ENCODE assay signal across 9 cellular contexts in genomic region chr17:82882715-82883446, GRCh38. TPM values are rescaled to one million over a fixed set of nuclear protein-coding genes. Genes with fewer than 3 reads are reported as not detected.
DNase-seq lines count a peak whose midpoint lies in the region; FAIRE-seq and TF ChIP-seq lines count a peak whose summit lies in the region.
"Had no signal": no experiment of that assay in that cellular context is flagged by ENCODE, and none has a peak within 500 bp of the region (broad histone marks: within the 10 kb centered on the region; RNA-seq: fewer than 3 reads in every experiment).

No MANE protein-coding gene starts in this region.

- H3K9me3 ChIP-seq in BE2C = no peaks in the 10 kb centered on the region; the same call in 1 of the 2 replicates
- H3K9me3 ChIP-seq: SJSA1 had no signal

- intact Hi-C loops in activated T-helper 1 cell treated with anti-CD3 and anti-CD28 coated beads, Interleukin-12 subunit alpha, Interleukin-12 subunit beta, Interleukin-2, Interleukin-4 antibody, amounts not matched to agents 30 ng/mL and 10 ng/mL and 1 ng/mL, durations not matched to agents 14 hours and 24 hours and 36 hours (cut with micrococcal nuclease) = no loop called here

- H3K9me3 Mint-ChIP-seq in activated T-helper 1 cell treated with anti-CD3 and anti-CD28 coated beads, Interleukin-12 subunit alpha, Interleukin-12 subunit beta, Interleukin-2, Interleukin-4 antibody, amounts not matched to agents 30 ng/mL and 10 ng/mL and 1 ng/mL, durations not matched to agents 14 hours and 24 hours and 36 hours = no peaks in the 10 kb centered on the region
- no peaks in the 10 kb centered on the region for H3K9me3 Mint-ChIP-seq in chondrocyte (ENCODE audit: low read depth)

- no peak for DNase-seq in RWPE1 (ENCODE audit: low spot score)
- peak; percentile 64 for DNase-seq in activated T-helper 1 cell treated with anti-CD3 and anti-CD28 coated beads, Interleukin-12 subunit alpha, Interleukin-12 subunit beta, Interleukin-2, Interleukin-4 antibody, amounts not matched to agents 30 ng/mL and 10 ng/mL and 1 ng/mL, durations not matched to agents 14 hours and 24 hours and 36 hours (ENCODE audit: low spot score)
- DNase-seq in mucosa of gallbladder (ENCODE audit: low spot score) = peak; percentile 77
- peak; percentile 70 for DNase-seq in stimulated activated naive CD4-positive, alpha-beta T cell treated with Interleukin-2 at 50 U/mL for 16 hours (lab: John Stamatoyannopoulos, UW)
- no peak for DNase-seq in A172 (ENCODE audit: low spot score)
- no peak for DNase-seq in BE2C
- no peak for DNase-seq in frontal cortex (ENCODE audit: low spot score in 2 of 2)
- no peak for DNase-seq in chondrocyte (ENCODE audit: low spot score)

- H3K36me3 Mint-ChIP-seq in activated T-helper 1 cell treated with anti-CD3 and anti-CD28 coated beads, Interleukin-12 subunit alpha, Interleukin-12 subunit beta, Interleukin-2, Interleukin-4 antibody, amounts not matched to agents 30 ng/mL and 10 ng/mL and 1 ng/mL, durations not matched to agents 14 hours and 24 hours and 36 hours (ENCODE audit: low read depth) = peaks cover 32% of the 10 kb centered on the region
- peaks cover 8% of the 10 kb centered on the region for H3K36me3 Mint-ChIP-seq in chondrocyte (ENCODE audit: low read depth)

- TF ChIP-seq CTCF in RWPE1 (conservative IDR thresholded peaks at IDR 0.05; ENCODE audit: low read depth) (no peak), BE2C (IDR thresholded peaks at IDR 0.05; ENCODE audit: low read depth, low read length) (no peak), chondrocyte (IDR thresholded peaks at IDR 0.05) (no peak)

- H3K27me3 ChIP-seq in BE2C = no peaks in the 10 kb centered on the region
- H3K27me3 ChIP-seq: SJSA1 had no signal

- H3K36me3 ChIP-seq in BE2C = 0 out of 2 replicates have a peak, but pooled peaks cover 8% of the 10 kb centered on the region

- no peak overlapping the region for H3K4me3 ChIP-seq in BE2C (ENCODE audit: low read depth, low read length)
- H3K4me3 ChIP-seq: SJSA1 had no signal

- no peak for FAIRE-seq in frontal cortex (lab: Jason Lieb, UNC)

- CTCF ChIA-PET in RWPE1 (lab: Yijun Ruan, JAX) = interaction anchor here (0.6 kb wide), 1 partner anchor 868 kb away, joined by 3 read pairs; no protein-coding TSS in a partner anchor

- peaks cover 83% of the 10 kb centered on the region for H3K4me1 Mint-ChIP-seq in activated T-helper 1 cell treated with anti-CD3 and anti-CD28 coated beads, Interleukin-12 subunit alpha, Interleukin-12 subunit beta, Interleukin-2, Interleukin-4 antibody, amounts not matched to agents 30 ng/mL and 10 ng/mL and 1 ng/mL, durations not matched to agents 14 hours and 24 hours and 36 hours (ENCODE audit: low read depth)
- peaks cover 14% of the 10 kb centered on the region for H3K4me1 Mint-ChIP-seq in chondrocyte (ENCODE audit: low read depth)

- no peaks in the 10 kb centered on the region for H3K27me3 Mint-ChIP-seq in activated T-helper 1 cell treated with anti-CD3 and anti-CD28 coated beads, Interleukin-12 subunit alpha, Interleukin-12 subunit beta, Interleukin-2, Interleukin-4 antibody, amounts not matched to agents 30 ng/mL and 10 ng/mL and 1 ng/mL, durations not matched to agents 14 hours and 24 hours and 36 hours (ENCODE audit: insufficient read depth)
- H3K27me3 Mint-ChIP-seq in chondrocyte (ENCODE audit: low read depth) = no peaks in the 10 kb centered on the region

- POLR2A ChIA-PET in RWPE1 (lab: Yijun Ruan, JAX; ENCODE audit: low non-redundant PET) = no interaction called here

- H3K27ac Mint-ChIP-seq in activated T-helper 1 cell treated with anti-CD3 and anti-CD28 coated beads, Interleukin-12 subunit alpha, Interleukin-12 subunit beta, Interleukin-2, Interleukin-4 antibody, amounts not matched to agents 30 ng/mL and 10 ng/mL and 1 ng/mL, durations not matched to agents 14 hours and 24 hours and 36 hours = peak overlapping the region; percentile 89
- H3K27ac Mint-ChIP-seq in chondrocyte (ENCODE audit: unreplicated experiment) = no peak overlapping the region

- H3K27ac ChIP-seq in RWPE1 = peak overlapping the region; percentile 17; the same call in 1 of the 2 replicates
- H3K27ac ChIP-seq: SJSA1 had no signal

- peaks cover 34% of the 10 kb centered on the region for H3K4me1 ChIP-seq in BE2C

- peak overlapping the region; percentile 75 for H3K4me3 Mint-ChIP-seq in activated T-helper 1 cell treated with anti-CD3 and anti-CD28 coated beads, Interleukin-12 subunit alpha, Interleukin-12 subunit beta, Interleukin-2, Interleukin-4 antibody, amounts not matched to agents 30 ng/mL and 10 ng/mL and 1 ng/mL, durations not matched to agents 14 hours and 24 hours and 36 hours
- H3K4me3 Mint-ChIP-seq in chondrocyte (ENCODE audit: unreplicated experiment) = no peak overlapping the region

RNA-seq across cellular contexts. Expression of gene ZNF750, which starts 43.1 kb away (rescaled TPM):
- total RNA-seq in activated T-helper 1 cell treated with anti-CD3 and anti-CD28 coated beads, Interleukin-12 subunit alpha, Interleukin-12 subunit beta, Interleukin-2, Interleukin-4 antibody, amounts not matched to agents 30 ng/mL and 10 ng/mL and 1 ng/mL, durations not matched to agents 14 hours and 24 hours and 36 hours = not detected in 2 replicates
- total RNA-seq in mucosa of gallbladder = not detected
- not detected in 2 replicates for total RNA-seq in A172 (2014; rRNA removed; shearing (Covaris generic))
- 0.54 TPM for polyA plus RNA-seq in BE2C (2012; ENCODE audit: insufficient read depth, insufficient read length, low read depth)
- total RNA-seq in frontal cortex = not detected
- not detected in 3 replicates for total RNA-seq in chondrocyte
- total RNA-seq: SJSA1 had no signal

Comparison
In these comparisons a context has a peak if more than half of its experiments do, and no peak if none do; other contexts are left out.
1. DNase-seq: peak in activated T-helper 1 cell treated with anti-CD3 and anti-CD28 coated beads, Interleukin-12 subunit alpha, Interleukin-12 subunit beta, Interleukin-2, Interleukin-4 antibody, amounts not matched to agents 30 ng/mL and 10 ng/mL and 1 ng/mL, durations not matched to agents 14 hours and 24 hours and 36 hours (single experiment), mucosa of gallbladder (single experiment) and stimulated activated naive CD4-positive, alpha-beta T cell treated with Interleukin-2 at 50 U/mL for 16 hours (single experiment); none in RWPE1 (single experiment), A172 (single experiment), BE2C (single experiment), frontal cortex (0 of 2) and chondrocyte (single experiment).